ENCODE assay signal across 10 cellular contexts in genomic region chrX:41095962-41096955, GRCh38. TPM values are rescaled to one million over a fixed set of nuclear protein-coding genes. Genes with fewer than 3 reads are reported as not detected.
DNase-seq lines count a peak whose midpoint lies in the region; ATAC-seq and TF ChIP-seq lines count a peak whose summit lies in the region.
"Had no signal": no experiment of that assay in that cellular context is flagged by ENCODE, and none has a peak within 500 bp of the region (broad histone marks: within the 10 kb centered on the region; RNA-seq: fewer than 3 reads in every experiment).

No MANE protein-coding gene starts in this region.

- H3K9me3 ChIP-seq in cardiac muscle cell (ENCODE audit: low read depth) (no peaks in the 10 kb centered on the region), right atrium auricular region (no peaks in the 10 kb centered on the region), WERI-Rb-1 (ENCODE audit: severe bottlenecking) (no peaks in the 10 kb centered on the region)

- ATAC-seq in HG03442 (IDR thresholded peaks at IDR 0.05; ENCODE audit: unreplicated experiment) = no peak
- no peak for ATAC-seq in GM18861 (IDR thresholded peaks at IDR 0.05; ENCODE audit: unreplicated experiment)

- no peaks in the 10 kb centered on the region for H3K36me3 ChIP-seq in cardiac muscle cell
- H3K36me3 ChIP-seq in right atrium auricular region = no peaks in the 10 kb centered on the region
- peaks cover 22% of the 10 kb centered on the region for H3K36me3 ChIP-seq in WERI-Rb-1

- H3K4me3 ChIP-seq in cardiac muscle cell (no peak overlapping the region), right atrium auricular region (no peak overlapping the region), WERI-Rb-1 (ENCODE audit: low read depth, low read length) (no peak overlapping the region)

- no peaks in the 10 kb centered on the region for H3K27me3 ChIP-seq in cardiac muscle cell
- no peaks in the 10 kb centered on the region for H3K27me3 ChIP-seq in right atrium auricular region
- H3K27me3 ChIP-seq in WERI-Rb-1 (ENCODE audit: insufficient read depth, low read depth, severe bottlenecking) = no peaks in the 10 kb centered on the region

- peak overlapping the region; percentile 82 for H3K27ac ChIP-seq in cardiac muscle cell
- H3K27ac ChIP-seq in right atrium auricular region = peak overlapping the region in 1 of 2 donors; percentile 4
- H3K27ac ChIP-seq in WERI-Rb-1 = peak overlapping the region; percentile 63

- TF ChIP-seq CTCF in cardiac muscle cell (IDR thresholded peaks at IDR 0.05; ENCODE audit: low read depth, low read length) (no peak), right atrium auricular region (IDR thresholded peaks at IDR 0.05) (no peak), WERI-Rb-1 (IDR thresholded peaks at IDR 0.05; ENCODE audit: low read depth, low read length) (no peak)

- DNase-seq in cardiac muscle cell (ENCODE audit: low read depth in 1 of 2, low spot score in 1 of 2) (no peak), right atrium auricular region (ENCODE audit: low spot score) (no peak), WERI-Rb-1 (peak; percentile 53), iris pigment epithelial cell (ENCODE audit: low read depth) (peak; percentile 47), stromal cell of bone marrow (ENCODE audit: low read depth) (peak; percentile 31), NCI-H187 treated with DMSO at 0.1 percent for 48 hours (lab: John Stamatoyannopoulos, UW) (no peak)
- DNase-seq: NCI-H1092 treated with DMSO at 0.1 percent for 48 hours, SW 1271 had no signal

- H3K4me1 ChIP-seq in cardiac muscle cell (ENCODE audit: low read depth) (peaks cover 17% of the 10 kb centered on the region), right atrium auricular region (peaks cover 0 to 22% of the 10 kb centered on the region in 2 donors)

RNA-seq across cellular contexts. Expression of gene USP9X, which starts 11.0 kb away (rescaled TPM):
- total RNA-seq in cardiac muscle cell (72.4 and 95.6 TPM in 2 replicates), right atrium auricular region (10 to 100 TPM; 57.2 to 65.1 TPM)
- polyA plus RNA-seq in cardiac muscle cell = 43.1 and 62.4 TPM in 2 replicates

Comparison
In these comparisons a context has a peak if more than half of its experiments do, and no peak if none do; other contexts are left out.
1. DNase-seq: peak in WERI-Rb-1 (single experiment), iris pigment epithelial cell (single experiment) and stromal cell of bone marrow (single experiment); none in cardiac muscle cell (0 of 2), right atrium auricular region (single experiment) and NCI-H187 treated with DMSO at 0.1 percent for 48 hours (single experiment).